ENCODE assay signal across 1 cellular context in the genomic region with DNA sequence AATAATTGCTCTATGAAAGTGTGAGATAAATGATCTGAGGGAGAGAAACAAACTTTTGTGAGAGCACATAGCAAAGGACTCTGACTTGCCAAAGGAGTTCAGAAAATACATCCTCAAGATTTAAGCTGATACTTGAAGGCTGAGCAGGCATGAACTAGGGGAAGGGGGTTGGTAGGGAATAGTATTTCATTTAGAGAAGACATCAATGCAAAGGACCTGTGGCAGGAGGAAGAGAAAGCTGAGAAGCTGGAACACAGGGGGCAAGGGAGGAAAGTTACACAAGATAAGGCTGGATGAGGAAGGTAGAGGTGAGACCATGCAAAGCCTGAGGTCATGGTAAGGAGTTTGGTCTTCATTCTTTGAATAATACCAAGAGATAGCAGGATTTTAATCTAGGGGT.
TF ChIP-seq lines count a peak whose summit lies in the region.

No MANE protein-coding gene starts in this region.

TF ChIP-seq in IMR-90, 13 proteins besides CTCF, POLR2A, EP300 and RAD21:
- TF ChIP-seq MAZ (IDR thresholded peaks at IDR 0.05; ENCODE audit: borderline replicate concordance, low read depth, low read length) = no peak
- TF ChIP-seq FOS (IDR thresholded peaks at IDR 0.05; ENCODE audit: low read depth, low read length) = no peak
- no peak for TF ChIP-seq BHLHE40 (IDR thresholded peaks at IDR 0.05; ENCODE audit: low read depth, low read length)
- TF ChIP-seq ELK1 (IDR thresholded peaks at IDR 0.05; ENCODE audit: borderline replicate concordance, low read depth, low read length) = no peak
- no peak for TF ChIP-seq CHD1 (IDR thresholded peaks at IDR 0.05; ENCODE audit: low read depth, low read length)
- no peak for TF ChIP-seq MXI1 (IDR thresholded peaks at IDR 0.05; ENCODE audit: borderline replicate concordance, low read depth, low read length)
- no peak for TF ChIP-seq MAFK (IDR thresholded peaks at IDR 0.05; ENCODE audit: low read depth, low read length)
- no peak for TF ChIP-seq RCOR1 (IDR thresholded peaks at IDR 0.05; ENCODE audit: insufficient replicate concordance, low read length)
- no peak for TF ChIP-seq USF2 (IDR thresholded peaks at IDR 0.05; ENCODE audit: low read depth, low read length)
